Comparison of ENCODE assay signal across 1 cellular context in genomic region chr1:93877529-93877928, GRCh38.
TF ChIP-seq lines count a peak whose summit lies in the region.

No MANE protein-coding gene starts in this region.

TF ChIP-seq in SK-N-SH treated with all-trans-retinoic acid at 6 μM for 48 hours, 23 proteins besides CTCF, POLR2A, EP300 and RAD21 (continued from another document):
- TF ChIP-seq OSR1 (CRISPR knock-in tag; IDR thresholded peaks at IDR 0.05) = no peak
- TF ChIP-seq BACH2 (CRISPR knock-in tag; IDR thresholded peaks at IDR 0.05; ENCODE audit: borderline replicate concordance) = no peak
- TF ChIP-seq RARB (CRISPR knock-in tag; IDR thresholded peaks at IDR 0.05) = no peak
- no peak for TF ChIP-seq ZC3H10 (CRISPR knock-in tag; IDR thresholded peaks at IDR 0.05)
- TF ChIP-seq ISL1 (CRISPR knock-in tag; IDR thresholded peaks at IDR 0.05) = no peak
- TF ChIP-seq ZNF8 (CRISPR knock-in tag; IDR thresholded peaks at IDR 0.05) = no peak
